Comparison of ENCODE assay signal across 1 cellular context in genomic region chr10:4120454-4120853, GRCh38.
TF ChIP-seq lines count a peak whose summit lies in the region.

No MANE protein-coding gene starts in this region.

TF ChIP-seq in HepG2, 621 proteins besides CTCF, POLR2A, EP300 and RAD21 (continued from another document):
- TF ChIP-seq ATAD3A (CRISPR knock-in tag; IDR thresholded peaks at IDR 0.05), result no peak
- TF ChIP-seq NRL (CRISPR knock-in tag; IDR thresholded peaks at IDR 0.05; ENCODE audit: borderline replicate concordance), result no peak
TF ChIP-seq in HepG2: peak in this region for 0.
